In genomic region chr3:100114413-100115030, GRCh38 we compare ENCODE assay signal across 11 cellular contexts. TPM values are rescaled to one million over a fixed set of nuclear protein-coding genes. Genes with fewer than 3 reads are reported as not detected.
DNase-seq lines count a peak whose midpoint lies in the region; ATAC-seq and TF ChIP-seq lines count a peak whose summit lies in the region.
"Had no signal": no experiment of that assay in that cellular context is flagged by ENCODE, and none has a peak within 500 bp of the region (broad histone marks: within the 10 kb centered on the region; RNA-seq: fewer than 3 reads in every experiment).

Gene FILIP1L (minus strand): TSS chr3:100114501.

- H3K9me3 ChIP-seq in H9 (ENCODE audit: control insufficient read depth, low read depth, low read length) (no peaks in the 10 kb centered on the region), endodermal cell (ENCODE audit: control insufficient read depth, low read length) (no peaks in the 10 kb centered on the region), lower lobe of right lung (no peaks in the 10 kb centered on the region), stomach (no peaks in the 10 kb centered on the region)

- H3K27me3 ChIP-seq in H9 (ENCODE audit: insufficient read depth, low read length) (no peaks in the 10 kb centered on the region), endodermal cell (ENCODE audit: control insufficient read depth, insufficient read depth, low read length, poor library complexity, severe bottlenecking) (no peaks in the 10 kb centered on the region), lower lobe of right lung (ENCODE audit: low read depth) (no peaks in the 10 kb centered on the region), stomach (no peaks in the 10 kb centered on the region)

- H3K14ac ChIP-seq in H9 (ENCODE audit: insufficient read depth, low read length), result no peak within 1 kb of the TSS

- H2BK15ac ChIP-seq in H9 (ENCODE audit: low read depth, low read length), result no peak within 1 kb of the TSS

- no peaks in the 10 kb centered on the region for H3K79me2 ChIP-seq in H9 (ENCODE audit: insufficient read depth, low read length)

- H3K36me3 ChIP-seq in endodermal cell (ENCODE audit: control insufficient read depth, insufficient read depth, low read length) (no peaks in the 10 kb centered on the region), lower lobe of right lung (no peaks in the 10 kb centered on the region), stomach (no peaks in the 10 kb centered on the region)

- H3K4ac ChIP-seq in H9 (ENCODE audit: low read depth, low read length), result no peak within 1 kb of the TSS

- no peaks in the 10 kb centered on the region for H3K27me3 Mint-ChIP-seq in H9 (ENCODE audit: low read depth)
- no peaks in the 10 kb centered on the region for H3K27me3 Mint-ChIP-seq in endodermal cell (ENCODE audit: insufficient read depth)
- peaks cover 0 to 2% of the 10 kb centered on the region in 2 donors for H3K27me3 Mint-ChIP-seq in natural killer cell treated with Interleukin-12 subunit alpha and Interleukin-12 subunit beta and Interleukin-15 and Interleukin-18, amount 100 ng/mL, for 72 hours
- H3K27me3 Mint-ChIP-seq: CD4-positive, CD25-positive, alpha-beta regulatory T cell had no signal

- peaks cover 0 to 4% (median 0%) of the 10 kb centered on the region in 3 experiments; a peak in 1 of 7 replicates for H3K36me3 Mint-ChIP-seq in H9 (ENCODE audit: insufficient read depth in 1 of 3, low read depth in 3 of 3)
- peaks cover 1% of the 10 kb centered on the region for H3K36me3 Mint-ChIP-seq in endodermal cell (ENCODE audit: low read depth)
- H3K36me3 Mint-ChIP-seq in natural killer cell treated with Interleukin-12 subunit alpha and Interleukin-12 subunit beta and Interleukin-15 and Interleukin-18, amount 100 ng/mL, for 72 hours, result no peaks in the 10 kb centered on the region

- no CpG with 5 or more reads among the region's 7 CpGs for WGBS in H9 (ENCODE audit: extremely low coverage, insufficient read length, low lambda C conversion rate)
- 83 to 92% methylated on average over 2 to 7 of the region's 7 CpGs for WGBS in endodermal cell (ENCODE audit: insufficient coverage in 1 of 2, insufficient read length in 1 of 2), 2 experiments
- WGBS in stomach, 5 donors, result 74 to 85% (median 74%) methylated on average over 6 to 7 of the region's 7 CpGs

- no peak within 1 kb of the TSS for H3K4me2 ChIP-seq in H9 (ENCODE audit: insufficient read depth, insufficient read length, low read length)

- H3K4me3 Mint-ChIP-seq in H9 (no peak within 1 kb of the TSS), endodermal cell (no peak within 1 kb of the TSS)
- no peak within 1 kb of the TSS for H3K4me3 Mint-ChIP-seq in natural killer cell treated with Interleukin-12 subunit alpha and Interleukin-12 subunit beta and Interleukin-15 and Interleukin-18, amount 100 ng/mL, for 72 hours
- H3K4me3 Mint-ChIP-seq: CD4-positive, CD25-positive, alpha-beta regulatory T cell had no signal

- H3K27ac Mint-ChIP-seq in H9 (peak within 1 kb of the TSS in 2 of 3 experiments; percentile 7 to 65; a peak in 3 of 7 replicates), endodermal cell (no peak within 1 kb of the TSS)
- peak within 1 kb of the TSS in 1 of 2 donors; percentile 27 for H3K27ac Mint-ChIP-seq in natural killer cell treated with Interleukin-12 subunit alpha and Interleukin-12 subunit beta and Interleukin-15 and Interleukin-18, amount 100 ng/mL, for 72 hours

- H3K56ac ChIP-seq in H9 (ENCODE audit: insufficient read length, low read depth, low read length), result no peak within 1 kb of the TSS

- H3K27ac ChIP-seq in H9 (ENCODE audit: insufficient read length, low read depth, low read length) (no peak within 1 kb of the TSS), endodermal cell (ENCODE audit: low read depth, low read length) (peak within 1 kb of the TSS; percentile 16), lower lobe of right lung (no peak within 1 kb of the TSS), stomach (no peak within 1 kb of the TSS)

- H3K4me1 ChIP-seq in H9 (ENCODE audit: insufficient read depth, low read length), result no peaks in the 10 kb centered on the region
- H3K4me1 ChIP-seq in endodermal cell (ENCODE audit: control insufficient read depth, insufficient read depth, low read length), result no peaks in the 10 kb centered on the region
- H3K4me1 ChIP-seq in lower lobe of right lung, result peaks cover 9% of the 10 kb centered on the region
- H3K4me1 ChIP-seq in stomach, result no peaks in the 10 kb centered on the region

- H3K9ac ChIP-seq in H9 (ENCODE audit: extremely low read depth, insufficient read length, low read length) (no peak within 1 kb of the TSS), endodermal cell (ENCODE audit: extremely low read depth, low read length, poor library complexity, severe bottlenecking) (no peak within 1 kb of the TSS)

- H4K20me1 ChIP-seq in H9 (ENCODE audit: control insufficient read depth, insufficient read depth, insufficient read length), result no peaks in the 10 kb centered on the region

- H4K91ac ChIP-seq in H9 (ENCODE audit: insufficient read length, low read depth, low read length), result no peak within 1 kb of the TSS

- no peak within 1 kb of the TSS for H4K8ac ChIP-seq in H9 (replicated peaks; ENCODE audit: insufficient read length, low read depth, low read length)

- H3K4me3 ChIP-seq in endodermal cell (ENCODE audit: low read length) (no peak within 1 kb of the TSS), lower lobe of right lung (no peak within 1 kb of the TSS), stomach (no peak within 1 kb of the TSS)

- TF ChIP-seq EP300 in stomach (IDR thresholded peaks at IDR 0.05), result no peak

- TF ChIP-seq POLR2A in stomach (IDR thresholded peaks at IDR 0.05), result no peak

- H3K9me3 Mint-ChIP-seq in H9 (peaks cover 0 to 3% of the 10 kb centered on the region in 2 experiments; a peak in 1 of 5 replicates), endodermal cell (peaks cover 1% of the 10 kb centered on the region)
- H3K9me3 Mint-ChIP-seq in natural killer cell treated with Interleukin-12 subunit alpha and Interleukin-12 subunit beta and Interleukin-15 and Interleukin-18, amount 100 ng/mL, for 72 hours, result no peaks in the 10 kb centered on the region
- H3K9me3 Mint-ChIP-seq: CD4-positive, CD25-positive, alpha-beta regulatory T cell had no signal

- TF ChIP-seq CTCF in H9 (conservative IDR thresholded peaks at IDR 0.05) (no peak), endodermal cell (conservative IDR thresholded peaks at IDR 0.05) (no peak), lower lobe of right lung (IDR thresholded peaks at IDR 0.05) (no peak), stomach (IDR thresholded peaks at IDR 0.05) (no peak)

- H3K23me2 ChIP-seq in H9 (ENCODE audit: insufficient read length, low read depth, low read length, poor library complexity, severe bottlenecking), result no peaks in the 10 kb centered on the region

- H2BK12ac ChIP-seq in H9 (ENCODE audit: insufficient read length, low read depth, low read length), result no peak within 1 kb of the TSS

- no peak within 1 kb of the TSS for H4K5ac ChIP-seq in H9 (ENCODE audit: insufficient read length, low read depth, low read length)

- H3K4me1 Mint-ChIP-seq in H9 (no peaks in the 10 kb centered on the region), endodermal cell (no peaks in the 10 kb centered on the region)
- H3K4me1 Mint-ChIP-seq in natural killer cell treated with Interleukin-12 subunit alpha and Interleukin-12 subunit beta and Interleukin-15 and Interleukin-18, amount 100 ng/mL, for 72 hours (ENCODE audit: low read depth in 2 of 2), result peaks cover 0 to 8% of the 10 kb centered on the region in 2 donors

- DNase-seq in H9, result no peak
- DNase-seq in endodermal cell, result no peak
- no peak for DNase-seq in lower lobe of right lung
- no peak for DNase-seq in stomach
- no peak for DNase-seq in natural killer cell treated with Interleukin-12 subunit alpha and Interleukin-12 subunit beta and Interleukin-15 and Interleukin-18, amount 100 ng/mL, for 72 hours (ENCODE audit: low spot score)
- no peak for DNase-seq in COLO668 (lab: John Stamatoyannopoulos, UW; ENCODE audit: unreplicated experiment)
- DNase-seq in NCI-H1930 (lab: John Stamatoyannopoulos, UW), result no peak
- DNase-seq: CD4-positive, CD25-positive, alpha-beta regulatory T cell; foreskin fibroblast; NCI-H1436 had no signal

- no peak within 1 kb of the TSS for H2BK5ac ChIP-seq in H9 (ENCODE audit: insufficient read length, low read length)

- no peak within 1 kb of the TSS for H2AK5ac ChIP-seq in H9 (ENCODE audit: insufficient read length, low read length)

- H2AFZ ChIP-seq in H9 (ENCODE audit: low read length), result no peak within 1 kb of the TSS

- no peaks in the 10 kb centered on the region for H3K79me1 ChIP-seq in H9 (ENCODE audit: insufficient read depth, low read depth, low read length, poor library complexity, severe bottlenecking)

- no peak within 1 kb of the TSS for H3K23ac ChIP-seq in H9 (ENCODE audit: insufficient read length, low read depth, low read length)

- intact Hi-C loops in lower lobe of right lung (cut with DNase I) (no loop called here), stomach (cut with DNase I; ENCODE audit: low total_unique reads) (no loop called here)

- no peak within 1 kb of the TSS for H2BK120ac ChIP-seq in H9 (ENCODE audit: low read depth, low read length, poor library complexity, severe bottlenecking)

- no peak within 1 kb of the TSS for H2BK20ac ChIP-seq in H9 (ENCODE audit: low read depth, low read length, poor library complexity, severe bottlenecking)

- no peak within 1 kb of the TSS for H3K18ac ChIP-seq in H9 (ENCODE audit: insufficient read length, low read depth, low read length)

- ATAC-seq in lower lobe of right lung, result peak in 1 of 2 donors; percentile 25
- no peak for ATAC-seq in natural killer cell treated with Interleukin-12 subunit alpha and Interleukin-12 subunit beta and Interleukin-15 and Interleukin-18, amount 100 ng/mL, for 72 hours
- no peak for ATAC-seq in HG02642 (IDR thresholded peaks at IDR 0.05; ENCODE audit: poor library complexity, unreplicated experiment)

- no peak within 1 kb of the TSS for H3T11ph ChIP-seq in H9 (ENCODE audit: low read length)

RNA-seq across cellular contexts. Expression of gene FILIP1L, which starts in this region (rescaled TPM):
- 0.07 and 0.22 TPM in 2 replicates for total RNA-seq in H9 (2021)
- total RNA-seq in endodermal cell, result 1 to 10 TPM in 1 of 2 donors, under 1 TPM in 1; 0.84 to 2.5 TPM
- polyA plus RNA-seq in endodermal cell (2013, experiment 1 of 2), result 5.4 TPM
- 6.3 TPM for polyA plus RNA-seq in endodermal cell (2013, experiment 2 of 2)
- total RNA-seq in lower lobe of right lung, result 25.0 TPM
- 10 to 100 TPM; 48.7 to 97.3 (median 59.8) TPM for total RNA-seq in stomach
- polyA plus RNA-seq in stomach, result 10 to 100 TPM; 10.6 to 98.4 (median 24.6) TPM
- under 1 TPM in 1 of 2 donors, not detected in 1; 0.19 TPM for total RNA-seq in natural killer cell treated with Interleukin-12 subunit alpha and Interleukin-12 subunit beta and Interleukin-15 and Interleukin-18, amount 100 ng/mL, for 72 hours
